ENCODE assay signal across 1 cellular context in the genomic region with DNA sequence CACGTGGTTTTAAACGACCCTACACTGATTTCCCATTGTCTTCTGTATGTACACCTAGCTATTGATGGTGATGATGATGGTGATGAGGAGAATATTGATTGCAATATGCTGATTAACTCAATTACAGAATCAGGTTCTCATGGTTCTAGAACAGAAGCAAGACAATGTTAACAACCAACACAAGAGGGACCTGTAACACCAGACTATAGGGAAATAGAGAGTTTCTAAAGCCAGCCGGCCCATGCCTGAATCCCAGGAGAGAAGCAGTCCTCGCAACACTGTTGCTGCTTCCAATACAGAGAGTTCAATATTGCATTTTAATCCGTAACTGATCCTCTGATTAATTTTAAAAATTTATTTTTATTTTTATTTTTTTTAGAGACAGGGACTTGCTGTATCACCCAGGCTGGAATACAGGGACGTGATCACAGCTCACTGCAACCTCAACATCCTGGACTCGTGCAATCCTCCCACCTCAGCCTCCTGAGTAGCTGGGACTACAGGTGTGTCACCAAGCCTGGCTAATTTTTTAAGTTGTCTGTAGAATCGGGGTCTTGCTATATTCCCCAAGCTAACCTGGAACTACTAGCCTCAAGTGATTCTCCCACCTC.
TF ChIP-seq lines count a peak whose summit lies in the region.

No MANE protein-coding gene starts in this region.

TF ChIP-seq in liver, 16 proteins besides CTCF, POLR2A, EP300 and RAD21 (continued from another document):
- TF ChIP-seq REST (IDR thresholded peaks at IDR 0.05) (no peak), TAF1 (conservative IDR thresholded peaks at IDR 0.05) (no peak), HNF4G (IDR thresholded peaks at IDR 0.05) (no peak), FOXA2 (IDR thresholded peaks at IDR 0.05) (no peak), HNF4A (conservative IDR thresholded peaks at IDR 0.05) (no peak), GABPA (IDR thresholded peaks at IDR 0.05 in 1 of 2, conservative IDR thresholded peaks at IDR 0.05 in 1 of 2) (no peak), NR2F2 (IDR thresholded peaks at IDR 0.05) (no peak)
- TF ChIP-seq, protein P1, sequence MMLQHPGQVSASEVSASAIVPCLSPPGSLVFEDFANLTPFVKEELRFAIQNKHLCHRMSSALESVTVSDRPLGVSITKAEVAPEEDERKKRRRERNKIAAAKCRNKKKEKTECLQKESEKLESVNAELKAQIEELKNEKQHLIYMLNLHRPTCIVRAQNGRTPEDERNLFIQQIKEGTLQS (IDR thresholded peaks at IDR 0.05): no peak
